ENCODE assay signal across 11 cellular contexts in the genomic region with DNA sequence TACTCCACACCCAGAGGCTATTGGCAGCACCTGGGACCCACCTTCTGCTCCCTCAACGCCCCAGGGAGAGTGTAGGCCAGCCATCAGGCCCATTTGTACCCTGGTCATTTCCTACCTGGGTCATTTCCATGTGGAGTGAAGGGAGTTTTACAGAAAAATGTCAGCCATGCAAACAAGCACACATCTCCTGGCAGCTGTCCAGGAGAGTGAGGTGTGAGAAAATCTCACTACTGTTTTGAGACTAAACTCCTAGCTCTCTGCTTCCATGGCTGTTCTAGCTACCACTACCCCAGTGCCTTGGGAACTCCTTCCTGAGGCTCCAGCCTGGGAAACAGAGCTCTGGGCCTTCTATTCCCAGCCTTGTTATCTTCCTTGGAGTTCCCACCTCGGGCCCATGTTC. TPM values are rescaled to one million over a fixed set of nuclear protein-coding genes. Genes with fewer than 3 reads are reported as not detected.
DNase-seq lines count a peak whose midpoint lies in the region; ATAC-seq lines count a peak whose summit lies in the region.
"Had no signal": no experiment of that assay in that cellular context is flagged by ENCODE, and none has a peak within 500 bp of the region (broad histone marks: within the 10 kb centered on the region; RNA-seq: fewer than 3 reads in every experiment).

No MANE protein-coding gene starts in this region.

- peak overlapping the region; percentile 87 to 89 for H3K27ac Mint-ChIP-seq in activated naive CD4-positive, alpha-beta T cell treated with anti-CD3 and anti-CD28 coated beads, Interleukin-2, amount 50 U/mL, for 72 hours

- H3K36me3 Mint-ChIP-seq in activated naive CD4-positive, alpha-beta T cell treated with anti-CD3 and anti-CD28 coated beads, Interleukin-2, amount 50 U/mL, for 72 hours, result no peaks in the 10 kb centered on the region

- DNase-seq in NCI-H1417 (lab: John Stamatoyannopoulos, UW) (peak; percentile 6 to 57 (median 38)), NCI-H1417 treated with DMSO at 0.1 percent for 48 hours (lab: John Stamatoyannopoulos, UW) (no peak), GOT3 (lab: John Stamatoyannopoulos, UW) (no peak), COR-L47 (lab: John Stamatoyannopoulos, UW) (no peak)
- DNase-seq in activated naive CD4-positive, alpha-beta T cell treated with anti-CD3 and anti-CD28 coated beads, Interleukin-2, amount 50 U/mL, for 72 hours (ENCODE audit: low spot score in 2 of 2), result peak; percentile 64 to 74
- peak; percentile 56 to 57 for DNase-seq in stimulated activated CD8-positive, alpha-beta memory T cell treated with anti-CD3 and anti-CD28 coated beads, Interleukin-15, amount 100 ng/mL, for 48 hours (ENCODE audit: low read depth in 2 of 2)
- DNase-seq: NCI-H1092 treated with DMSO at 0.1 percent for 48 hours had no signal

- ATAC-seq in HG03095 (IDR thresholded peaks at IDR 0.05; ENCODE audit: unreplicated experiment), result peak; percentile 59
- peak; percentile 70 to 77 for ATAC-seq in activated naive CD4-positive, alpha-beta T cell treated with anti-CD3 and anti-CD28 coated beads, Interleukin-2, amount 50 U/mL, for 72 hours
- ATAC-seq in HG02588 (IDR thresholded peaks at IDR 0.05; ENCODE audit: unreplicated experiment), result no peak

- H3K9me3 Mint-ChIP-seq in activated naive CD4-positive, alpha-beta T cell treated with anti-CD3 and anti-CD28 coated beads, Interleukin-2, amount 50 U/mL, for 72 hours, result no peaks in the 10 kb centered on the region

RNA-seq across cellular contexts. Expression of gene TMPRSS13, which starts 2.8 kb away (rescaled TPM):
- total RNA-seq in activated naive CD4-positive, alpha-beta T cell treated with anti-CD3 and anti-CD28 coated beads, Interleukin-2, amount 50 U/mL, for 72 hours, result 1 to 10 TPM in 1 of 2 donors, under 1 TPM in 1; 0.39 to 1.8 TPM
- total RNA-seq: A172, skeletal muscle tissue had no signal

RNA-seq across cellular contexts. Expression of gene IL10RA, which starts 54.2 kb away (rescaled TPM):
- 10 to 100 TPM; 31.6 to 32.2 TPM for total RNA-seq in activated naive CD4-positive, alpha-beta T cell treated with anti-CD3 and anti-CD28 coated beads, Interleukin-2, amount 50 U/mL, for 72 hours
- total RNA-seq: A172 had no signal

RNA-seq across cellular contexts. Expression of gene FXYD6, which starts 55.5 kb away (rescaled TPM):
- under 1 TPM in 1 of 2 donors, not detected in 1; 0.31 TPM for total RNA-seq in activated naive CD4-positive, alpha-beta T cell treated with anti-CD3 and anti-CD28 coated beads, Interleukin-2, amount 50 U/mL, for 72 hours

Comparison
In these comparisons a context has a peak if more than half of its experiments do, and no peak if none do; other contexts are left out.
1. DNase-seq: peak in NCI-H1417 (3 of 3), activated naive CD4-positive, alpha-beta T cell treated with anti-CD3 and anti-CD28 coated beads, Interleukin-2, amount 50 U/mL, for 72 hours (2 of 2) and stimulated activated CD8-positive, alpha-beta memory T cell treated with anti-CD3 and anti-CD28 coated beads, Interleukin-15, amount 100 ng/mL, for 48 hours (2 of 2); none in NCI-H1417 treated with DMSO at 0.1 percent for 48 hours (single experiment), GOT3 (single experiment) and COR-L47 (single experiment).